Comparison of ENCODE assay signal across 4 cellular contexts in genomic region chr12:56882407-56882806, GRCh38. TPM values are rescaled to one million over a fixed set of nuclear protein-coding genes. Genes with fewer than 3 reads are reported as not detected.
"Had no signal": no experiment of that assay in that cellular context is flagged by ENCODE, and none has a peak within 500 bp of the region (broad histone marks: within the 10 kb centered on the region; RNA-seq: fewer than 3 reads in every experiment).

No MANE protein-coding gene starts in this region.

RNA-seq across cellular contexts. Expression of gene SDR9C7, which starts 51.8 kb away (rescaled TPM):
- total RNA-seq: HepG2, HFFc6, HT1080 had no signal
- polyA plus RNA-seq: IgD-negative memory B cell had no signal
